In genomic region chr3:71285086-71285485, GRCh38 we compare ENCODE assay signal across 19 cellular contexts.
A peak's percentile ranks its signal among the peaks of the same experiment; 100 is the strongest.
DNase-seq lines count a peak whose midpoint lies in the region; ATAC-seq and TF ChIP-seq lines count a peak whose summit lies in the region.
"Had no signal": no experiment of that assay in that cellular context is flagged by ENCODE, and none has a peak within 500 bp of the region (broad histone marks: within the 10 kb centered on the region; RNA-seq: fewer than 3 reads in every experiment).

No MANE protein-coding gene starts in this region.

- TF ChIP-seq CTCF in OCI-LY7 (conservative IDR thresholded peaks at IDR 0.05; ENCODE audit: low read length) = no peak
- TF ChIP-seq CTCF in progenitor cell of endocrine pancreas (IDR thresholded peaks at IDR 0.05; ENCODE audit: unreplicated experiment) = no peak
- no peak for TF ChIP-seq CTCF in MCF 10A (IDR thresholded peaks at IDR 0.05; ENCODE audit: unreplicated experiment)

- ATAC-seq in activated T-cell treated with anti-CD3 and anti-CD28 coated beads, Interleukin-2, amount 50 U/mL, for 72 hours (replicated peaks in 1 of 2) = no peak
- no peak for ATAC-seq in HG02852 (IDR thresholded peaks at IDR 0.05; ENCODE audit: unreplicated experiment)
- ATAC-seq: Panc1, Right ventricle myocardium inferior had no signal

- no peak overlapping the region for H3K4me2 ChIP-seq in OCI-LY7 (ENCODE audit: low read length)
- H3K4me2 ChIP-seq: BLaER1 treated with 17β-estradiol and CSF1 and Interleukin-3, amounts not matched to agents 10 nM and 100 nM; KMS-11 had no signal

- no peaks in the 10 kb centered on the region for H3K9me2 ChIP-seq in OCI-LY7 (ENCODE audit: insufficient read depth, low read length)

- H3K4me3 Mint-ChIP-seq in activated T-cell treated with anti-CD3 and anti-CD28 coated beads, Interleukin-2, amount 50 U/mL, for 72 hours = no peak overlapping the region
- no peak overlapping the region for H3K4me3 Mint-ChIP-seq in activated T-cell treated with anti-CD3 and anti-CD28 coated beads, Interleukin-2, amount 50 U/mL, for 24 hours
- H3K4me3 Mint-ChIP-seq in progenitor cell of endocrine pancreas (ENCODE audit: low read depth) (no peak overlapping the region), MCF 10A (ENCODE audit: unreplicated experiment) (no peak overlapping the region)

- no peak overlapping the region for H2AFZ ChIP-seq in OCI-LY7 (ENCODE audit: low read length)

- BruUV-seq in OCI-LY7 (replicated peaks; lab: Mats Ljungman, UMichigan) (TSS peak; percentile 9), MCF 10A (replicated peaks; lab: Mats Ljungman, UMichigan) (no TSS peak)

- no peaks in the 10 kb centered on the region for H3K9me3 Mint-ChIP-seq in activated T-cell treated with anti-CD3 and anti-CD28 coated beads, Interleukin-2, amount 50 U/mL, for 72 hours
- no peaks in the 10 kb centered on the region for H3K9me3 Mint-ChIP-seq in activated T-cell treated with anti-CD3 and anti-CD28 coated beads, Interleukin-2, amount 50 U/mL, for 24 hours
- H3K9me3 Mint-ChIP-seq in progenitor cell of endocrine pancreas (ENCODE audit: low read depth) (no peaks in the 10 kb centered on the region), MCF 10A (ENCODE audit: unreplicated experiment) (no peaks in the 10 kb centered on the region)

- H3K27me3 Mint-ChIP-seq in activated T-cell treated with anti-CD3 and anti-CD28 coated beads, Interleukin-2, amount 50 U/mL, for 72 hours (ENCODE audit: low read depth) = no peaks in the 10 kb centered on the region
- no peaks in the 10 kb centered on the region for H3K27me3 Mint-ChIP-seq in activated T-cell treated with anti-CD3 and anti-CD28 coated beads, Interleukin-2, amount 50 U/mL, for 24 hours
- no peaks in the 10 kb centered on the region for H3K27me3 Mint-ChIP-seq in progenitor cell of endocrine pancreas
- no peaks in the 10 kb centered on the region for H3K27me3 Mint-ChIP-seq in MCF 10A (ENCODE audit: insufficient read depth, unreplicated experiment)

- H3K36me3 Mint-ChIP-seq in activated T-cell treated with anti-CD3 and anti-CD28 coated beads, Interleukin-2, amount 50 U/mL, for 72 hours (ENCODE audit: insufficient read depth in 2 of 2) = peaks cover 5 to 14% of the 10 kb centered on the region in 2 donors
- peaks cover 57% of the 10 kb centered on the region for H3K36me3 Mint-ChIP-seq in activated T-cell treated with anti-CD3 and anti-CD28 coated beads, Interleukin-2, amount 50 U/mL, for 24 hours (ENCODE audit: low read depth)
- peaks cover 15% of the 10 kb centered on the region for H3K36me3 Mint-ChIP-seq in progenitor cell of endocrine pancreas (ENCODE audit: insufficient read depth)
- peaks cover 14% of the 10 kb centered on the region for H3K36me3 Mint-ChIP-seq in MCF 10A (ENCODE audit: insufficient read depth, unreplicated experiment)

- peak overlapping the region; percentile 26 for H3K27ac Mint-ChIP-seq in activated T-cell treated with anti-CD3 and anti-CD28 coated beads, Interleukin-2, amount 50 U/mL, for 72 hours
- H3K27ac Mint-ChIP-seq in activated T-cell treated with anti-CD3 and anti-CD28 coated beads, Interleukin-2, amount 50 U/mL, for 24 hours = no peak overlapping the region
- H3K27ac Mint-ChIP-seq in progenitor cell of endocrine pancreas (peak overlapping the region; percentile 10), MCF 10A (ENCODE audit: low read depth, unreplicated experiment) (no peak overlapping the region)

- H3K36me3 ChIP-seq in OCI-LY7 (ENCODE audit: insufficient read depth, low read length) = no peaks in the 10 kb centered on the region
- H3K36me3 ChIP-seq: BLaER1 treated with 17β-estradiol and CSF1 and Interleukin-3, amounts not matched to agents 10 nM and 100 nM had no signal

- POLR2A ChIA-PET in OCI-LY7 (lab: Charles Lee) = interaction anchor here (0.6 to 1.1 kb wide), 2 partner anchors 13 to 24 kb away, joined by 3 to 4 read pairs; no protein-coding TSS in a partner anchor
- POLR2A ChIA-PET in MCF 10A (lab: Yijun Ruan, JAX) = no interaction called here

- no peaks in the 10 kb centered on the region; the same call in 1 of the 2 replicates for H4K20me1 ChIP-seq in OCI-LY7 (ENCODE audit: insufficient read depth, low read length)
- H4K20me1 ChIP-seq: BLaER1 treated with 17β-estradiol and CSF1 and Interleukin-3, amounts not matched to agents 10 nM and 100 nM had no signal

- intact Hi-C loops in OCI-LY7 (cut with micrococcal nuclease; ENCODE audit: unreplicated experiment) = no loop called here
- intact Hi-C loops in MCF 10A (cut with micrococcal nuclease) = no loop called here

- no peak overlapping the region for H3K4me3 ChIP-seq in OCI-LY7 (ENCODE audit: low read depth, low read length, poor library complexity, severe bottlenecking)
- H3K4me3 ChIP-seq: BLaER1 treated with 17β-estradiol and CSF1 and Interleukin-3, amounts not matched to agents 10 nM and 100 nM had no signal

- no peaks in the 10 kb centered on the region for H3K4me1 ChIP-seq in OCI-LY7 (ENCODE audit: insufficient read depth, low read length, poor library complexity, severe bottlenecking)
- H3K4me1 ChIP-seq: BLaER1 treated with 17β-estradiol and CSF1 and Interleukin-3, amounts not matched to agents 10 nM and 100 nM had no signal

- peaks cover 61% of the 10 kb centered on the region for H3K4me1 Mint-ChIP-seq in activated T-cell treated with anti-CD3 and anti-CD28 coated beads, Interleukin-2, amount 50 U/mL, for 72 hours (ENCODE audit: low read depth)
- H3K4me1 Mint-ChIP-seq in activated T-cell treated with anti-CD3 and anti-CD28 coated beads, Interleukin-2, amount 50 U/mL, for 24 hours (ENCODE audit: low read depth) = peaks cover 71% of the 10 kb centered on the region
- peaks cover 3% of the 10 kb centered on the region for H3K4me1 Mint-ChIP-seq in progenitor cell of endocrine pancreas (ENCODE audit: low read depth)
- H3K4me1 Mint-ChIP-seq in MCF 10A (ENCODE audit: insufficient read depth, unreplicated experiment) = no peaks in the 10 kb centered on the region

- H3K79me2 ChIP-seq in OCI-LY7 (ENCODE audit: insufficient read depth, low read depth, low read length) = no peaks in the 10 kb centered on the region

- H3K27ac ChIP-seq in OCI-LY7 (ENCODE audit: low read depth, low read length, poor library complexity, severe bottlenecking) = no peak overlapping the region
- H3K27ac ChIP-seq: BLaER1 treated with 17β-estradiol and CSF1 and Interleukin-3, amounts not matched to agents 10 nM and 100 nM; KMS-11 had no signal

- no peak for DNase-seq in activated T-cell treated with anti-CD3 and anti-CD28 coated beads, Interleukin-2, amount 50 U/mL, for 72 hours
- DNase-seq in activated T-cell treated with anti-CD3 and anti-CD28 coated beads, Interleukin-2, amount 50 U/mL, for 24 hours = no peak
- DNase-seq in OCI-LY7 (ENCODE audit: low spot score) (no peak), dedifferentiated amniotic fluid mesenchymal stem cell (ENCODE audit: extremely low spot score) (peak; percentile 15), progenitor cell of endocrine pancreas (ENCODE audit: low spot score, unreplicated experiment) (no peak), MCF 10A (ENCODE audit: unreplicated experiment) (no peak), epidermal melanocyte (ENCODE audit: insufficient read length, low spot score) (no peak)
- DNase-seq: DMS 273 treated with DMSO at 0.1 percent for 48 hours, GOT3, NCI-H1105, NCI-H1694 treated with DMSO at 0.1 percent for 48 hours, NCI-H2107, NCI-H2227 treated with DMSO at 0.1 percent for 48 hours, NCI-H524 had no signal

- CTCF ChIA-PET in OCI-LY7 (lab: Charles Lee; ENCODE audit: unreplicated experiment) = no interaction called here
- CTCF ChIA-PET in MCF 10A (lab: Yijun Ruan, JAX) = no interaction called here

- no peaks in the 10 kb centered on the region for H3K9me3 ChIP-seq in OCI-LY7 (ENCODE audit: low read length)
- H3K9me3 ChIP-seq: BLaER1 treated with 17β-estradiol and CSF1 and Interleukin-3, amounts not matched to agents 10 nM and 100 nM had no signal

Comparison
In these comparisons a context has a peak if more than half of its experiments do, and no peak if none do; other contexts are left out.
1. H3K27ac Mint-ChIP-seq: peak in activated T-cell treated with anti-CD3 and anti-CD28 coated beads, Interleukin-2, amount 50 U/mL, for 72 hours (single experiment) and progenitor cell of endocrine pancreas (single experiment); none in activated T-cell treated with anti-CD3 and anti-CD28 coated beads, Interleukin-2, amount 50 U/mL, for 24 hours (single experiment) and MCF 10A (single experiment).